In the genomic region with DNA sequence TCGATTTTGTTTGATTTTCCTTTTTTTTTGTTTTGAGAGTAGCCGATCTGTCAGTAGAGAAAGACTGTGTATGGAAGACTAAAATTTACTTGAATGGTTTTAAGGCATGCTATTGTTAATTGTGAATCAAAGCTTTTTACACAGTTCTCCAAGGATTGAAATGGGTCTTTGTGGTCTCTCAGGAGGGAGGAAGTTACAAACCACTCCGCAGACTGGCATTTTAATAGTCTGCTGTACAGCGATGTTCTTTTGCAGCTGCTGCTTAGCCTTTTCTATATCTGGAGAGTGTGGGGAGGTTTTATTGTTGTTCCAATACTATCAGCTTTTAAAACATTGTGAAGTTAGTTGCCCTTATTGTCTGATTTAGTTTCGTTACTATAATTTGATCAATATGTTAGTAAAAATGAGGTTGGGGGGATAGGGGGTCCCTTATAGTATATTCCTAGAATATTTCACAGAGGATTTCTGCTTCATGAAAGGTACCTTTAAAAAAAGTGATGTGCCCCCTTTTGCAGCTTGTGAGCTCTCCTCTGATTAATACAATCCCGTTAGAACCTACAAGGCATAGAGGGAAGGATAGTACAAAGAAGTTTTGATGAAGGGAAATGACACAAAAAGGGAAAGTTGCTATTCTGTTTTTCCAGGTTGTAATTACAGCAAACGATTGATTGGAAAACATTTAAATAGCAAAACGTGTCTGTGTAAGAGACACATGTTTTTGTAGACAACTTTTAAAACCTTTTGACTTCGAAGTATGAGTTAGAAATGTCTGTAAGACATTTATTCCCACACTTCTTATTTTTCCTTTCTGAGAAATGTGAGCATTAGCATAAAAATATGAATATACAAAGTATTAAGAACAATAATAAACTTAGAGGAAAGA, we compare ENCODE assay signal across 11 cellular contexts.
DNase-seq lines count a peak whose midpoint lies in the region; ATAC-seq and TF ChIP-seq lines count a peak whose summit lies in the region.
"Had no signal": no experiment of that assay in that cellular context is flagged by ENCODE, and none has a peak within 500 bp of the region (broad histone marks: within the 10 kb centered on the region; RNA-seq: fewer than 3 reads in every experiment).

No MANE protein-coding gene starts in this region.

- TF ChIP-seq CTCF in mesothelial cell of epicardium (IDR thresholded peaks at IDR 0.05; ENCODE audit: unreplicated experiment): no peak

- in situ Hi-C loops in ACHN (cut with HindIII; ENCODE audit: low pct_ligation_motif_present, low pct_unique_long_range_greater_than_20kb, low sequenced_read_pairs): no loop called here

- H3K36me3 ChIP-seq in HUES48 (ENCODE audit: control insufficient read depth, insufficient read depth, low read length): no peaks in the 10 kb centered on the region
- H3K36me3 ChIP-seq in adipocyte (ENCODE audit: control insufficient read depth, insufficient read depth, low read length, severe bottlenecking): no peaks in the 10 kb centered on the region
- H3K36me3 ChIP-seq: neutrophil had no signal

- ATAC-seq in activated naive CD8-positive, alpha-beta T cell treated with anti-CD3 and anti-CD28 coated beads, Interleukin-2, amount 50 U/mL, for 24 hours: no peak
- no peak for ATAC-seq in HG02970 (IDR thresholded peaks at IDR 0.05; ENCODE audit: low FRiP score, unreplicated experiment)
- ATAC-seq: Panc1 had no signal

- DNase-seq in ACHN (peak; percentile 42), adipocyte (ENCODE audit: low read depth) (no peak), mesothelial cell of epicardium (ENCODE audit: low spot score in 2 of 2, unreplicated experiment in 2 of 2) (no peak), SIG-M5 (lab: John Stamatoyannopoulos, UW) (no peak), AG08396 (ENCODE audit: low spot score) (no peak)
- DNase-seq in activated naive CD8-positive, alpha-beta T cell treated with anti-CD3 and anti-CD28 coated beads, Interleukin-2, amount 50 U/mL, for 24 hours: no peak
- DNase-seq: DMS79 had no signal

- peaks cover 78% of the 10 kb centered on the region for H3K4me1 Mint-ChIP-seq in mesothelial cell of epicardium
- H3K4me1 Mint-ChIP-seq in activated naive CD8-positive, alpha-beta T cell treated with anti-CD3 and anti-CD28 coated beads, Interleukin-2, amount 50 U/mL, for 24 hours: peaks cover 27% of the 10 kb centered on the region

- H3K27me3 Mint-ChIP-seq in mesothelial cell of epicardium (ENCODE audit: low read depth): no peaks in the 10 kb centered on the region
- H3K27me3 Mint-ChIP-seq in activated naive CD8-positive, alpha-beta T cell treated with anti-CD3 and anti-CD28 coated beads, Interleukin-2, amount 50 U/mL, for 24 hours: no peaks in the 10 kb centered on the region

- no peak overlapping the region for H3K4me3 ChIP-seq in HUES48 (ENCODE audit: low read depth, low read length)
- H3K4me3 ChIP-seq in adipocyte (ENCODE audit: low read length): peak overlapping the region; percentile 54

- H3K9ac ChIP-seq in HUES48 (ENCODE audit: low read depth, low read length) (no peak overlapping the region), adipocyte (ENCODE audit: low read length) (peak overlapping the region; percentile 55)

- H3K27ac ChIP-seq in HUES48 (ENCODE audit: low read depth, low read length): peak overlapping the region; percentile 50
- H3K27ac ChIP-seq: neutrophil had no signal

- H3K27me3 ChIP-seq in HUES48 (ENCODE audit: control insufficient read depth, insufficient read depth, low read length): no peaks in the 10 kb centered on the region
- H3K27me3 ChIP-seq in adipocyte (replicated peaks; ENCODE audit: control insufficient read depth, insufficient read depth, low read length): no peaks in the 10 kb centered on the region
- H3K27me3 ChIP-seq: neutrophil had no signal

- peak overlapping the region; percentile 42 for H3K4me3 Mint-ChIP-seq in mesothelial cell of epicardium
- no peak overlapping the region for H3K4me3 Mint-ChIP-seq in activated naive CD8-positive, alpha-beta T cell treated with anti-CD3 and anti-CD28 coated beads, Interleukin-2, amount 50 U/mL, for 24 hours

- H3K36me3 Mint-ChIP-seq in mesothelial cell of epicardium: no peaks in the 10 kb centered on the region
- H3K36me3 Mint-ChIP-seq in activated naive CD8-positive, alpha-beta T cell treated with anti-CD3 and anti-CD28 coated beads, Interleukin-2, amount 50 U/mL, for 24 hours (ENCODE audit: low read depth): no peaks in the 10 kb centered on the region

- H3K9me3 Mint-ChIP-seq in mesothelial cell of epicardium: no peaks in the 10 kb centered on the region
- no peaks in the 10 kb centered on the region for H3K9me3 Mint-ChIP-seq in activated naive CD8-positive, alpha-beta T cell treated with anti-CD3 and anti-CD28 coated beads, Interleukin-2, amount 50 U/mL, for 24 hours

- H3K27ac Mint-ChIP-seq in mesothelial cell of epicardium: peak overlapping the region; percentile 90
- no peak overlapping the region for H3K27ac Mint-ChIP-seq in activated naive CD8-positive, alpha-beta T cell treated with anti-CD3 and anti-CD28 coated beads, Interleukin-2, amount 50 U/mL, for 24 hours

- H3K9me3 ChIP-seq in HUES48 (ENCODE audit: control insufficient read depth, insufficient read depth, low read length) (no peaks in the 10 kb centered on the region), adipocyte (ENCODE audit: control insufficient read depth, low read length) (no peaks in the 10 kb centered on the region)
- H3K9me3 ChIP-seq: neutrophil had no signal

- H3K4me1 ChIP-seq in HUES48 (ENCODE audit: control insufficient read depth, insufficient read depth, low read length) (peaks cover 65% of the 10 kb centered on the region), adipocyte (ENCODE audit: control insufficient read depth, insufficient read depth, low read length) (peaks cover 68% of the 10 kb centered on the region)
